ENCODE assay signal across 7 cellular contexts in genomic region chr4:121139533-121140222, GRCh38. TPM values are rescaled to one million over a fixed set of nuclear protein-coding genes. Genes with fewer than 3 reads are reported as not detected.
A peak's percentile ranks its signal among the peaks of the same experiment; 100 is the strongest.
DNase-seq lines count a peak whose midpoint lies in the region; ATAC-seq and TF ChIP-seq lines count a peak whose summit lies in the region.

No MANE protein-coding gene starts in this region.

- CTCF ChIA-PET in PC-9 (lab: Charles Lee) = no interaction called here

- peak; percentile 80 for ATAC-seq in GM18519 (IDR thresholded peaks at IDR 0.05; ENCODE audit: low FRiP score, unreplicated experiment)
- peak; percentile 67 to 90 for ATAC-seq in naive thymus-derived CD8-positive, alpha-beta T cell

- peaks cover 32 to 57% (median 46%) of the 10 kb centered on the region in 4 donors for H3K4me1 Mint-ChIP-seq in naive thymus-derived CD8-positive, alpha-beta T cell

- no peaks in the 10 kb centered on the region for H3K9me2 ChIP-seq in PC-9 (ENCODE audit: insufficient read depth)

- H3K4me3 Mint-ChIP-seq in naive thymus-derived CD8-positive, alpha-beta T cell = peak overlapping the region; percentile 8 to 59 (median 52)

- 0 out of 2 replicates have a peak overlapping the region, but pooled peaks have one; percentile 32 for H2AFZ ChIP-seq in PC-9

- H3K27me3 ChIP-seq in PC-9 (ENCODE audit: insufficient read depth, low read depth) = no peaks in the 10 kb centered on the region

- peak; percentile 29 for DNase-seq in HCEC 1CT
- peak in 1 of 2 experiments; percentile 2 for DNase-seq in PC-9
- DNase-seq in naive thymus-derived CD8-positive, alpha-beta T cell = peak in 7 of 10 donors; percentile 18 to 71 (median 48)
- no peak for DNase-seq in DMS79 treated with DMSO at 0.1 percent for 48 hours (lab: John Stamatoyannopoulos, UW)
- DNase-seq in NCI-H2107 treated with DMSO at 0.1 percent for 48 hours (lab: John Stamatoyannopoulos, UW; ENCODE audit: unreplicated experiment) = no peak
- DNase-seq in iPS-NIHi7 (ENCODE audit: extremely low spot score) = no peak

- no peaks in the 10 kb centered on the region for H3K9me3 ChIP-seq in PC-9 (ENCODE audit: insufficient read depth, low read depth)

- no peaks in the 10 kb centered on the region for H3K36me3 Mint-ChIP-seq in naive thymus-derived CD8-positive, alpha-beta T cell

- H3K79me2 ChIP-seq in PC-9 (ENCODE audit: low read depth) = no peaks in the 10 kb centered on the region

- POLR2A ChIA-PET in PC-9 (lab: Charles Lee; ENCODE audit: unreplicated experiment) = no interaction called here
- POLR2A ChIA-PET in naive thymus-derived CD8-positive, alpha-beta T cell (lab: Charles Lee) = interaction anchor here (0.7 to 0.9 kb wide), 3 partner anchors 14 to 41 kb away, joined by 3 to 5 read pairs (median 3); no protein-coding TSS in a partner anchor

- intact Hi-C loops in PC-9 (cut with micrococcal nuclease; ENCODE audit: unreplicated experiment) = no loop called here

- peaks cover 0 to 5% (median 0%) of the 10 kb centered on the region in 9 donors for H3K9me3 Mint-ChIP-seq in naive thymus-derived CD8-positive, alpha-beta T cell

- no peak overlapping the region for H3K27ac ChIP-seq in PC-9

- BruUV-seq in PC-9 (replicated peaks; lab: Mats Ljungman, UMichigan) = no TSS peak

- no peaks in the 10 kb centered on the region for H3F3A ChIP-seq in PC-9 (ENCODE audit: insufficient read depth, low read depth)

- no peaks in the 10 kb centered on the region for H4K20me1 ChIP-seq in PC-9 (ENCODE audit: insufficient read depth)

- H3K27ac Mint-ChIP-seq in naive thymus-derived CD8-positive, alpha-beta T cell = peak overlapping the region; percentile 88 to 98 (median 95)

- no peak for TF ChIP-seq CTCF in PC-9 (conservative IDR thresholded peaks at IDR 0.05)

- H3K4me3 ChIP-seq in PC-9 = no peak overlapping the region

- no peaks in the 10 kb centered on the region for H3K27me3 Mint-ChIP-seq in naive thymus-derived CD8-positive, alpha-beta T cell

- no peaks in the 10 kb centered on the region for H3K4me1 ChIP-seq in PC-9 (replicated peaks; ENCODE audit: insufficient read depth)

- H3K4me2 ChIP-seq in PC-9 = no peak overlapping the region

- H3K36me3 ChIP-seq in PC-9 (ENCODE audit: low read depth) = no peaks in the 10 kb centered on the region

RNA-seq across cellular contexts. Expression of gene TNIP3, which starts 24.4 kb away (rescaled TPM):
- 0.63 and 1.2 TPM in 2 replicates for total RNA-seq in PC-9 (2021)
- under 1 TPM; 0.29 to 0.49 TPM for total RNA-seq in naive thymus-derived CD8-positive, alpha-beta T cell
- polyA plus RNA-seq in naive thymus-derived CD8-positive, alpha-beta T cell = 1 to 10 TPM in 2 of 3 donors, under 1 TPM in 1; 0.88 to 8.0 (median 1.1) TPM

Comparison
In these comparisons a context has a peak if more than half of its experiments do, and no peak if none do; other contexts are left out.
1. DNase-seq: peak in HCEC 1CT (single experiment) and naive thymus-derived CD8-positive, alpha-beta T cell (7 of 10); none in DMS79 treated with DMSO at 0.1 percent for 48 hours (single experiment), NCI-H2107 treated with DMSO at 0.1 percent for 48 hours (single experiment) and iPS-NIHi7 (single experiment).